ENCODE assay signal across 8 cellular contexts in the genomic region with DNA sequence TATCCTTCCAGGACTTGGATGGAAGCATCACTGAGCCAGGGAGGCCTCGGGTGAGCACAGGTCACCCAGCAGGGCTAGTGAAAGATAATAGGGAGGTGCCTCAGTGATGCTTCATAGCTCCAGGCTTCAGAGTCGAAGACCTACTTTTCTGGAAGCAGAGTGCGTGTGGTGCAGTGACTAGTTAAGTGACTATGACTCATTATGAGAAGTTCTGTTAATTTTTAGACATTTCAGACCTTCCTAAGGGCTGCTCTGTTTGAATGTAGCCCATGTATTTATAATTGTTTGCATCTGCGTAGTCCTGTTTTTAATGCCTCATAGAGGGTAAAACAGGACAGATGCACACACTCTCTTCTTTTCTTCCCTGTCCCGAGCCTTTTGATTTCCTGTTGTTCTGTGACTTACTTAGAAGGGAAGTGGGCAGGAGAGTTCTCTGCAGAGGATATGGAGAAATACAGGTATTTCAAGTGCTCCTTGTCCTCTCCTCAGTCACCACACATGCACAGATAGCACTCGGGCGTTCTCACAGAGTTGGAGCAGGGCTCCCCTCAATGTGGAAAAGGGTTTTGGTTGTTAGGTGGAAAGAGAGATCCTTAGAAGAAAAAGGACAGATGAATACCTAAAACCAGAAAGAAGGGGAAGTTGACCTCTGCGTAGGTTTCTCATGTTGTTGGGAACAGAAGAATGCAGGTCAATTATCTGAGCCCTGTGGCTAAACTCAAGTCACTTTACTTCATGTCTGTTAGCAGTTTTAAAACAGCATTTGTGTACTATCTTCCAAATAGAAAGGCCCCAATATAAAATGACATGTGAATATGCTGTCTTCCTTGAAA. TPM values are rescaled to one million over a fixed set of nuclear protein-coding genes. Genes with fewer than 3 reads are reported as not detected.
DNase-seq lines count a peak whose midpoint lies in the region; ATAC-seq lines count a peak whose summit lies in the region.

No MANE protein-coding gene starts in this region.

- H3K4me3 Mint-ChIP-seq in CD8-positive, alpha-beta memory T cell = no peak overlapping the region
- H3K4me3 Mint-ChIP-seq in activated CD8-positive, alpha-beta T cell treated with anti-CD3 and anti-CD28 coated beads, Interleukin-2, amount 10 ng/mL, durations not matched to agents 7 days and 5 days = peak overlapping the region; percentile 30

- CTCF ChIA-PET in CD8-positive, alpha-beta memory T cell (lab: Charles Lee) = interaction anchor here (1.0 kb wide), 1 partner anchor 15 kb away, joined by 3 read pairs; no protein-coding TSS in a partner anchor
- CTCF ChIA-PET in activated CD8-positive, alpha-beta T cell treated with anti-CD3 and anti-CD28 coated beads, Interleukin-2, amount 10 ng/mL, durations not matched to agents 7 days and 5 days (lab: Charles Lee) = interaction anchor here (1.5 to 6.7 kb wide), 2 partner anchors 25 to 112 kb away, joined by 5 to 38 read pairs; no protein-coding TSS in a partner anchor

- H3K9me3 Mint-ChIP-seq in CD8-positive, alpha-beta memory T cell = no peaks in the 10 kb centered on the region
- no peaks in the 10 kb centered on the region for H3K9me3 Mint-ChIP-seq in activated CD8-positive, alpha-beta T cell treated with anti-CD3 and anti-CD28 coated beads, Interleukin-2, amount 10 ng/mL, durations not matched to agents 7 days and 5 days (ENCODE audit: insufficient read depth)

- intact Hi-C loops in right cardiac atrium (cut with DNase I) = no loop called here

- WGBS in right cardiac atrium = 78% methylated on average over 8 of the region's 8 CpGs

- no peak overlapping the region for H3K27ac ChIP-seq in CD8-positive, alpha-beta memory T cell (ENCODE audit: low read depth, low read length)
- no peak overlapping the region for H3K27ac ChIP-seq in right cardiac atrium (ENCODE audit: low read length)

- no peaks in the 10 kb centered on the region for H3K9me3 ChIP-seq in CD8-positive, alpha-beta memory T cell (ENCODE audit: low read length)
- no peaks in the 10 kb centered on the region for H3K9me3 ChIP-seq in right cardiac atrium (ENCODE audit: control insufficient read depth, low read length)

- H3K36me3 ChIP-seq in CD8-positive, alpha-beta memory T cell (ENCODE audit: insufficient read depth, low read length) = no peaks in the 10 kb centered on the region

- H3K27me3 ChIP-seq in CD8-positive, alpha-beta memory T cell (ENCODE audit: insufficient read depth, low read length, poor library complexity, severe bottlenecking) = no peaks in the 10 kb centered on the region
- no peaks in the 10 kb centered on the region for H3K27me3 ChIP-seq in right cardiac atrium (ENCODE audit: control insufficient read depth, insufficient read depth)

- H3K27me3 Mint-ChIP-seq in CD8-positive, alpha-beta memory T cell = no peaks in the 10 kb centered on the region
- no peaks in the 10 kb centered on the region for H3K27me3 Mint-ChIP-seq in activated CD8-positive, alpha-beta T cell treated with anti-CD3 and anti-CD28 coated beads, Interleukin-2, amount 10 ng/mL, durations not matched to agents 7 days and 5 days (ENCODE audit: low read depth)

- POLR2A ChIA-PET in CD8-positive, alpha-beta memory T cell (lab: Charles Lee) = no interaction called here
- POLR2A ChIA-PET in activated CD8-positive, alpha-beta T cell treated with anti-CD3 and anti-CD28 coated beads, Interleukin-2, amount 10 ng/mL, durations not matched to agents 7 days and 5 days (lab: Charles Lee) = interaction anchor here (0.6 kb wide), 1 partner anchor 21 kb away, joined by 3 read pairs; no protein-coding TSS in a partner anchor

- H3K36me3 Mint-ChIP-seq in CD8-positive, alpha-beta memory T cell = peaks cover 4 to 55% (median 33%) of the 10 kb centered on the region in 3 donors
- H3K36me3 Mint-ChIP-seq in activated CD8-positive, alpha-beta T cell treated with anti-CD3 and anti-CD28 coated beads, Interleukin-2, amount 10 ng/mL, durations not matched to agents 7 days and 5 days (ENCODE audit: low read depth) = peaks cover 51% of the 10 kb centered on the region

- H3K4me1 ChIP-seq in CD8-positive, alpha-beta memory T cell (ENCODE audit: insufficient read depth, low read length) = peaks cover 11% of the 10 kb centered on the region
- peaks cover 3% of the 10 kb centered on the region for H3K4me1 ChIP-seq in right cardiac atrium (ENCODE audit: control insufficient read depth, insufficient read depth, low read length)

- peak overlapping the region in 6 of 8 donors; percentile 56 to 89 (median 74) for H3K27ac Mint-ChIP-seq in CD8-positive, alpha-beta memory T cell
- H3K27ac Mint-ChIP-seq in activated CD8-positive, alpha-beta T cell treated with anti-CD3 and anti-CD28 coated beads, Interleukin-2, amount 10 ng/mL, durations not matched to agents 7 days and 5 days = peak overlapping the region; percentile 82

- peaks cover 17 to 19% (median 19%) of the 10 kb centered on the region in 3 donors for H3K4me1 Mint-ChIP-seq in CD8-positive, alpha-beta memory T cell
- peaks cover 51% of the 10 kb centered on the region for H3K4me1 Mint-ChIP-seq in activated CD8-positive, alpha-beta T cell treated with anti-CD3 and anti-CD28 coated beads, Interleukin-2, amount 10 ng/mL, durations not matched to agents 7 days and 5 days (ENCODE audit: low read depth)

- ATAC-seq in GM19351 (IDR thresholded peaks at IDR 0.05; ENCODE audit: unreplicated experiment) = peak; percentile 99
- peak; percentile 90 for ATAC-seq in HG03196 (IDR thresholded peaks at IDR 0.05; ENCODE audit: unreplicated experiment)
- ATAC-seq in activated CD8-positive, alpha-beta T cell treated with anti-CD3 and anti-CD28 coated beads, Interleukin-2, amount 10 ng/mL, durations not matched to agents 7 days and 5 days = peak; percentile 72
- ATAC-seq in right cardiac atrium = no peak

- DNase-seq in CD8-positive, alpha-beta memory T cell = no peak
- no peak for DNase-seq in activated CD8-positive, alpha-beta T cell treated with anti-CD3 and anti-CD28 coated beads, Interleukin-2, amount 10 ng/mL, durations not matched to agents 7 days and 5 days
- DNase-seq in kidney tubule cell (ENCODE audit: low spot score) (peak; percentile 98), right cardiac atrium (no peak), KG1 (lab: John Stamatoyannopoulos, UW) (no peak), COR-L47 (lab: John Stamatoyannopoulos, UW) (no peak)

- H3K4me3 ChIP-seq in CD8-positive, alpha-beta memory T cell (ENCODE audit: low read length) = no peak overlapping the region
- no peak overlapping the region for H3K4me3 ChIP-seq in right cardiac atrium (ENCODE audit: low read length)

RNA-seq across cellular contexts. Expression of gene RALB, which starts 34.7 kb away (rescaled TPM):
- 10 to 100 TPM; 37.3 to 39.6 TPM for total RNA-seq in CD8-positive, alpha-beta memory T cell
- polyA plus RNA-seq in CD8-positive, alpha-beta memory T cell = 32.5 TPM
- total RNA-seq in activated CD8-positive, alpha-beta T cell treated with anti-CD3 and anti-CD28 coated beads, Interleukin-2, amount 10 ng/mL, durations not matched to agents 7 days and 5 days = 10 to 100 TPM; 39.4 to 45.4 TPM
- total RNA-seq in right cardiac atrium = 10 to 100 TPM; 44.2 to 57.0 (median 48.1) TPM
- polyA plus RNA-seq in right cardiac atrium = 57.2 TPM

RNA-seq across cellular contexts. Expression of gene INHBB, which starts 58.5 kb away (rescaled TPM):
- not detected for total RNA-seq in CD8-positive, alpha-beta memory T cell
- polyA plus RNA-seq in CD8-positive, alpha-beta memory T cell = not detected
- not detected for total RNA-seq in activated CD8-positive, alpha-beta T cell treated with anti-CD3 and anti-CD28 coated beads, Interleukin-2, amount 10 ng/mL, durations not matched to agents 7 days and 5 days
- total RNA-seq in right cardiac atrium = 1 to 10 TPM; 1.4 to 2.5 (median 2.0) TPM
- 2.4 TPM for polyA plus RNA-seq in right cardiac atrium

Comparison
In these comparisons a context has a peak if more than half of its experiments do, and no peak if none do; other contexts are left out.
1. ATAC-seq: peak in GM19351 (single experiment), HG03196 (single experiment) and activated CD8-positive, alpha-beta T cell treated with anti-CD3 and anti-CD28 coated beads, Interleukin-2, amount 10 ng/mL, durations not matched to agents 7 days and 5 days (single experiment); none in right cardiac atrium (0 of 2).